24 cellular contexts compared by ENCODE assay signal in the genomic region with DNA sequence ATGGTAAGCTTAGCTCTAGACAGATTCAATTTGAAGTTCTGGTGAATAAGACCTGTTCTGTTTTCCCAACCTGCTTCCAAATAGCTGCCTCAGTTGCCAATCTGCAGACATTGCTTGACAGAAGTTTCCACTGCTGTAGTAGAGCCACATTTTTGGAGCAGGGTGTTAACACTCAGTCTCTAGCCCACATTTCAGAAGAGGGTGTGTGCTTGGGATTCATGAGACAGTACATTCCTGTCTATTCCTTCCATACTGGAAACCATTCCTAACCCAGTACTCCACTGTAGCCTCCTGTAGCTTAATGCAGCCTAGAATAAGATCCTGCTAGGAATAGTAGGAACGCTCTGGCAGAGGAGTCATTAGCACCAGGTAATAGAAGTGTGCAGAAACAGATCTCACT.
"Had no signal": no experiment of that assay in that cellular context is flagged by ENCODE, and none has a peak within 500 bp of the region (broad histone marks: within the 10 kb centered on the region; RNA-seq: fewer than 3 reads in every experiment).

No MANE protein-coding gene starts in this region.

- H3K27me3 ChIP-seq: left lung, neural progenitor cell, neutrophil, ovary, right atrium auricular region, right lobe of liver, tibial nerve, vagina had no signal

- H3K4me2 ChIP-seq: neural progenitor cell had no signal

- H3K36me3 ChIP-seq: left lung, lower lobe of right lung, neural progenitor cell, neutrophil, ovary, right atrium auricular region, right lobe of liver, tibial nerve, vagina had no signal

- DNase-seq: head of caudate nucleus; hippocampal formation; left colon; left lung; lower lobe of right lung; mammary epithelial cell; mesenchymal stem cell; naive thymus-derived CD8-positive, alpha-beta T cell; nephron progenitor cell; occipital lobe; ovary; right lobe of liver; stimulated activated CD4-positive, alpha-beta T cell treated with anti-CD3 and anti-CD28 coated beads, Interleukin-12 subunit alpha, Interleukin-12 subunit beta, amount 100 ng/mL, for 4 hours; stimulated activated CD4-positive, alpha-beta T cell treated with anti-CD3 and anti-CD28 coated beads, Interleukin-15, amount 100 ng/mL, for 24 hours; stimulated activated CD4-positive, alpha-beta T cell treated with anti-CD3 and anti-CD28 coated beads, Interleukin-2, amount 100 ng/mL, for 24 hours; stimulated activated CD4-positive, alpha-beta T cell treated with anti-CD3 and anti-CD28 coated beads, Interleukin-4, amount 100 ng/mL, for 24 hours; stimulated activated naive CD4-positive, alpha-beta T cell had no signal

- H3K4me3 ChIP-seq: left lung, lower lobe of right lung, neural progenitor cell, ovary, right atrium auricular region, right lobe of liver, skin epidermis, tibial nerve, vagina had no signal

- H3K9ac ChIP-seq: neural progenitor cell had no signal

- H3K4me1 ChIP-seq: left lung, lower lobe of right lung, right atrium auricular region, right lobe of liver, tibial nerve had no signal

- H3K27ac ChIP-seq: left lung, lower lobe of right lung, neural progenitor cell, neutrophil, ovary, right atrium auricular region, right lobe of liver, skin epidermis, tibial nerve, vagina had no signal

- H2AFZ ChIP-seq: neural progenitor cell had no signal

- FAIRE-seq: keratinocyte had no signal

- H3K9me3 ChIP-seq: left lung, lower lobe of right lung, neutrophil, ovary, right atrium auricular region, right lobe of liver, tibial nerve, vagina had no signal
